ENCODE assay signal across 1 cellular context in the genomic region with DNA sequence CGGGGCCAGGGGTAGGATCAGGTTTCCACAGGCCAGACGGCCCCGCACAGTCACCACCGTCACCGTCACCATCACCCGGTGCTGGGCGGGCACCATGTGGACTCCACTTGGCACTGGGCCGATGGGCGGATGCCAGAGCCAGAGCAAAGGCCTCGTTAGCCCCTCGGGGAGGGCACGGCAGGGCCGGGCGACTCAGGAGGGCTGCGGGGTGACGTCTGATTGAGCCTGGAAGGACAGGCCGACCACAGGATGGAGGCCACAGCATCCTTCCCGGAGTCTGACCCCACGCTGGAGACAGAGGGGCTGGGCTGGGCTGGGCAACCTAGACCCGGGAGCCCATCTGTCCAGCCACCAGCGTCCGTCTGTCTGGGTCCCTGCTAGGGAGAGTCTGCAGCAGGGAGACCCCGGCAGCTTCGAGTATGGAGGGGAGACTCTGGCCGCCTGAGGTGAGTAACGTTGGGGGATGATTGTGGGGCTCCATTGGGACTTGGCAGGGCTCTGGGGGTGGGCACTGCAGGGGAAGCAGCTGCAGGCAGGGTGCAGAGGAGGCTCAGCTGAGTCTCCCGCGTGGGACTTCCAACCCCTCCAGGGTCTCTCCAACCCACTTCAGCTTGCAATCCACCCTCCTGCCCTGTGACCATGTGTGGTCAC.
TF ChIP-seq lines count a peak whose summit lies in the region.

No MANE protein-coding gene starts in this region.

TF ChIP-seq in SK-N-SH, 30 proteins besides CTCF, POLR2A, EP300 and RAD21:
- TF ChIP-seq FOXJ3 (CRISPR knock-in tag; IDR thresholded peaks at IDR 0.05) (no peak), NRF1 (IDR thresholded peaks at IDR 0.05; ENCODE audit: low read depth, low read length) (no peak), RCOR1 (IDR thresholded peaks at IDR 0.05; ENCODE audit: low read length) (no peak), FOSL2 (IDR thresholded peaks at IDR 0.05; ENCODE audit: borderline replicate concordance, low read depth) (no peak), FOXM1 (IDR thresholded peaks at IDR 0.05; ENCODE audit: low read depth) (no peak), NFIC (IDR thresholded peaks at IDR 0.05; ENCODE audit: borderline replicate concordance) (no peak), GABPA (IDR thresholded peaks at IDR 0.05; ENCODE audit: low read depth) (no peak), GATA2 (CRISPR knock-in tag; IDR thresholded peaks at IDR 0.05) (no peak), SMC3 (IDR thresholded peaks at IDR 0.05; ENCODE audit: low read depth, low read length) (no peak), ELF1 (IDR thresholded peaks at IDR 0.05) (no peak), TAF1 (IDR thresholded peaks at IDR 0.05; ENCODE audit: borderline replicate concordance, low read depth, low read length) (no peak), EZH2phosphoT487 (IDR thresholded peaks at IDR 0.05; ENCODE audit: borderline replicate concordance, low read depth) (no peak), JUND (IDR thresholded peaks at IDR 0.05) (no peak), YY1 (IDR thresholded peaks at IDR 0.05; ENCODE audit: low read depth) (no peak)
- TF ChIP-seq, protein P1, sequence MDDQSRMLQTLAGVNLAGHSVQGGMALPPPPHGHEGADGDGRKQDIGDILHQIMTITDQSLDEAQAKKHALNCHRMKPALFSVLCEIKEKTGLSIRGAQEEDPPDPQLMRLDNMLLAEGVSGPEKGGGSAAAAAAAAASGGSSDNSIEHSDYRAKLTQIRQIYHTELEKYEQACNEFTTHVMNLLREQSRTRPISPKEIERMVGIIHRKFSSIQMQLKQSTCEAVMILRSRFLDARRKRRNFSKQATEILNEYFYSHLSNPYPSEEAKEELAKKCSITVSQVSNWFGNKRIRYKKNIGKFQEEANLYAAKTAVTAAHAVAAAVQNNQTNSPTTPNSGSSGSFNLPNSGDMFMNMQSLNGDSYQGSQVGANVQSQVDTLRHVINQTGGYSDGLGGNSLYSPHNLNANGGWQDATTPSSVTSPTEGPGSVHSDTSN (IDR thresholded peaks at IDR 0.05) = no peak
- TF ChIP-seq, protein P2, sequence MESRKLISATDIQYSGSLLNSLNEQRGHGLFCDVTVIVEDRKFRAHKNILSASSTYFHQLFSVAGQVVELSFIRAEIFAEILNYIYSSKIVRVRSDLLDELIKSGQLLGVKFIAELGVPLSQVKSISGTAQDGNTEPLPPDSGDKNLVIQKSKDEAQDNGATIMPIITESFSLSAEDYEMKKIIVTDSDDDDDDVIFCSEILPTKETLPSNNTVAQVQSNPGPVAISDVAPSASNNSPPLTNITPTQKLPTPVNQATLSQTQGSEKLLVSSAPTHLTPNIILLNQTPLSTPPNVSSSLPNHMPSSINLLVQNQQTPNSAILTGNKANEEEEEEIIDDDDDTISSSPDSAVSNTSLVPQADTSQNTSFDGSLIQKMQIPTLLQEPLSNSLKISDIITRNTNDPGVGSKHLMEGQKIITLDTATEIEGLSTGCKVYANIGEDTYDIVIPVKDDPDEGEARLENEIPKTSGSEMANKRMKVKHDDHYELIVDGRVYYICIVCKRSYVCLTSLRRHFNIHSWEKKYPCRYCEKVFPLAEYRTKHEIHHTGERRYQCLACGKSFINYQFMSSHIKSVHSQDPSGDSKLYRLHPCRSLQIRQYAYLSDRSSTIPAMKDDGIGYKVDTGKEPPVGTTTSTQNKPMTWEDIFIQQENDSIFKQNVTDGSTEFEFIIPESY (IDR thresholded peaks at IDR 0.05; ENCODE audit: borderline replicate concordance, low read depth) = no peak
- TF ChIP-seq, protein P3, sequence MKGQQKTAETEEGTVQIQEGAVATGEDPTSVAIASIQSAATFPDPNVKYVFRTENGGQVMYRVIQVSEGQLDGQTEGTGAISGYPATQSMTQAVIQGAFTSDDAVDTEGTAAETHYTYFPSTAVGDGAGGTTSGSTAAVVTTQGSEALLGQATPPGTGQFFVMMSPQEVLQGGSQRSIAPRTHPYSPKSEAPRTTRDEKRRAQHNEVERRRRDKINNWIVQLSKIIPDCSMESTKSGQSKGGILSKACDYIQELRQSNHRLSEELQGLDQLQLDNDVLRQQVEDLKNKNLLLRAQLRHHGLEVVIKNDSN (IDR thresholded peaks at IDR 0.05; ENCODE audit: borderline replicate concordance, low read depth) = no peak
- TF ChIP-seq, protein P4, sequence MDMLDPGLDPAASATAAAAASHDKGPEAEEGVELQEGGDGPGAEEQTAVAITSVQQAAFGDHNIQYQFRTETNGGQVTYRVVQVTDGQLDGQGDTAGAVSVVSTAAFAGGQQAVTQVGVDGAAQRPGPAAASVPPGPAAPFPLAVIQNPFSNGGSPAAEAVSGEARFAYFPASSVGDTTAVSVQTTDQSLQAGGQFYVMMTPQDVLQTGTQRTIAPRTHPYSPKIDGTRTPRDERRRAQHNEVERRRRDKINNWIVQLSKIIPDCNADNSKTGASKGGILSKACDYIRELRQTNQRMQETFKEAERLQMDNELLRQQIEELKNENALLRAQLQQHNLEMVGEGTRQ (IDR thresholded peaks at IDR 0.05; ENCODE audit: borderline replicate concordance, low read depth, low read length) = no peak
- TF ChIP-seq, protein P5, sequence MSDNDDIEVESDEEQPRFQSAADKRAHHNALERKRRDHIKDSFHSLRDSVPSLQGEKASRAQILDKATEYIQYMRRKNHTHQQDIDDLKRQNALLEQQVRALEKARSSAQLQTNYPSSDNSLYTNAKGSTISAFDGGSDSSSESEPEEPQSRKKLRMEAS (IDR thresholded peaks at IDR 0.05; ENCODE audit: low read depth) = no peak
